ENCODE assay signal across 25 cellular contexts in the genomic region with DNA sequence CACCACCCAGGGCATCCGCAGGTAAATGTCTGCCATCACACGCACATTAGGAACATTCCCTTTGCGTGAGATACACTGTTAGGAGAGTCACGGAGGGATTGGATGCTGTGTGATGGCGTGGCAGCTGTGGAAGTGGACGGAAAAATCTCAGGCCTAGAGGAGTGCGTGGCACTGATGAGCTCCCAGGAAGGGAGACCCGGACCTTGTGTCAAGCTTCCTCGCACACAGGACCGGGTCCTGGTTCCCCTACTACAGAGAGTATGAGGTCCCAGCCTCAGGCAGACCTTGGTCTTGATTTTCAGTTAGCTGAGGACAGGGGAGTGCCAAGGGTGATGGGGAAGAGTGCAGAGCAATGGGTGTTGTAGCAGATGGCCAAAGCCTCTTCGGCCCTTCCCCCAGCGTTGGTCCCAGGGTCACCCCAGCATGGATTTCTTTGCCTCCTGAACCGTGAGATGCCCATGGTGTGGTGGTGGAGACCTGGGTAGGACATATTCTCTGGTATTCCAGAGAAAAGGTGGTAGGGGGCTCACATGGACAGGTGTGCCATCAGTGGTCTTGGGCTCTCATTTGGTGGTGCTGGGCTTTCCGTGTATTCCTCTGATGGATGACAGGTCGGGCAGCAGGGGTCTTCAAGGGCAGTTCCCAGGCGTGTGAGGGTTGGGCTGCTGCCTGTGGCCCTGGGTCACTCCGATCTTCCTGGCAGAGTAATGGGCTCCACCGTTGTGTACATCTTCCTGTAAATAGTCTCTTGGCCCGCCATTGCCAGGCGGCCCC.
A peak's percentile ranks its signal among the peaks of the same experiment; 100 is the strongest.
DNase-seq lines count a peak whose midpoint lies in the region; ATAC-seq, FAIRE-seq and TF ChIP-seq lines count a peak whose summit lies in the region.
"Had no signal": no experiment of that assay in that cellular context is flagged by ENCODE, and none has a peak within 500 bp of the region (broad histone marks: within the 10 kb centered on the region; RNA-seq: fewer than 3 reads in every experiment).

No MANE protein-coding gene starts in this region.

- FAIRE-seq in kidney (lab: Jason Lieb, UNC), result no peak
- FAIRE-seq: islet of Langerhans, small intestine had no signal

- H3K27ac Mint-ChIP-seq in CD14-positive monocyte, result no peak overlapping the region
- H3K27ac Mint-ChIP-seq in activated B cell treated with CpG ODN at 0.5 μM for 24 hours, result no peak overlapping the region
- H3K27ac Mint-ChIP-seq: neural progenitor cell; stimulated activated effector memory CD8-positive, alpha-beta T cell treated with anti-CD3 and anti-CD28 coated beads, Interleukin-12 subunit alpha, Interleukin-12 subunit beta, amount 100 ng/mL, for 72 hours; T-helper 2 cell treated with Interferon-gamma antibody and Interleukin-4, amounts not matched to agents 5 μg/mL and 100 μg/mL, for 36 hours had no signal

- intact Hi-C loops in CD14-positive monocyte (cut with micrococcal nuclease), result no loop called here
- intact Hi-C loops in activated B cell treated with CpG ODN at 0.5 μM for 24 hours (cut with micrococcal nuclease), result no loop called here
- intact Hi-C loops in kidney (cut with DNase I), result no loop called here

- ATAC-seq in activated B cell treated with CpG ODN at 0.5 μM for 24 hours (ENCODE audit: low read depth) (no peak), GM19351 (IDR thresholded peaks at IDR 0.05; ENCODE audit: unreplicated experiment) (no peak)
- ATAC-seq: esophagus mucosa; foreskin keratinocyte; PC-3; psoas muscle; stimulated activated effector memory CD8-positive, alpha-beta T cell treated with anti-CD3 and anti-CD28 coated beads, Interleukin-12 subunit alpha, Interleukin-12 subunit beta, amount 100 ng/mL, for 72 hours had no signal

- H3K27ac ChIP-seq in kidney (ENCODE audit: low read depth in 2 of 2, low read length in 2 of 2) (no peak overlapping the region), skeletal muscle tissue (ENCODE audit: low read depth, low read length) (no peak overlapping the region), tibial nerve (no peak overlapping the region)
- H3K27ac ChIP-seq: foreskin keratinocyte, neural progenitor cell, psoas muscle, VCaP had no signal

- CTCF ChIA-PET in activated B cell treated with CpG ODN at 0.5 μM for 24 hours (lab: Charles Lee), result no interaction called here

- H3K9me3 ChIP-seq in kidney (ENCODE audit: control insufficient read depth in 1 of 2, low read length in 2 of 2), result peaks cover 90 to 100% of the 10 kb centered on the region in 2 donors
- H3K9me3 ChIP-seq in skeletal muscle tissue (ENCODE audit: control insufficient read depth in 3 of 3, low read length in 3 of 3), result peaks cover 90 to 99% (median 94%) of the 10 kb centered on the region in 3 donors
- peaks cover 13 to 100% (median 87%) of the 10 kb centered on the region in 4 donors for H3K9me3 ChIP-seq in tibial nerve

- no peaks in the 10 kb centered on the region for H3K27me3 ChIP-seq in skeletal muscle tissue (ENCODE audit: control insufficient read depth in 3 of 3, insufficient read depth in 3 of 3, low read length in 3 of 3)
- H3K27me3 ChIP-seq in tibial nerve, result no peaks in the 10 kb centered on the region
- H3K27me3 ChIP-seq: foreskin keratinocyte, neural progenitor cell had no signal

- peak; percentile 30 for DNase-seq in CD14-positive monocyte (ENCODE audit: low spot score)
- DNase-seq in activated B cell treated with CpG ODN at 0.5 μM for 24 hours, result peak; percentile 1
- peak; percentile 25 for DNase-seq in kidney
- no peak for DNase-seq in GM13977 (ENCODE audit: low spot score)
- DNase-seq in effector CD4-positive, alpha-beta T cell, result no peak
- no peak for DNase-seq in tibial nerve (ENCODE audit: low spot score in 2 of 2)
- DNase-seq: ACHN; effector memory CD4-positive, alpha-beta T cell; foreskin keratinocyte; KG1; NCI-H1436; NCI-H510A; PC-3; psoas muscle; Right ventricle myocardium superior; small intestine had no signal

- H3K9ac ChIP-seq in kidney (ENCODE audit: low read length in 2 of 2) (no peak overlapping the region), skeletal muscle tissue (ENCODE audit: low read depth in 1 of 3, low read length in 3 of 3) (no peak overlapping the region)
- H3K9ac ChIP-seq: neural progenitor cell had no signal

- H3K4me3 Mint-ChIP-seq in CD14-positive monocyte (no peak overlapping the region), activated B cell treated with CpG ODN at 0.5 μM for 24 hours (no peak overlapping the region)
- H3K4me3 Mint-ChIP-seq: stimulated activated effector memory CD8-positive, alpha-beta T cell treated with anti-CD3 and anti-CD28 coated beads, Interleukin-12 subunit alpha, Interleukin-12 subunit beta, amount 100 ng/mL, for 72 hours; T-helper 2 cell treated with Interferon-gamma antibody and Interleukin-4, amounts not matched to agents 5 μg/mL and 100 μg/mL, for 36 hours had no signal

- in situ Hi-C loops in GM13977 (cut with MboI; ENCODE audit: low pct_unique_long_range_greater_than_20kb, low sequenced_read_pairs, unreplicated experiment), result no loop called here

- H3K4me1 ChIP-seq in kidney (ENCODE audit: control insufficient read depth in 1 of 2, insufficient read depth in 1 of 2, low read depth in 1 of 2, low read length in 2 of 2), result no peaks in the 10 kb centered on the region
- no peaks in the 10 kb centered on the region for H3K4me1 ChIP-seq in skeletal muscle tissue (ENCODE audit: control insufficient read depth in 3 of 3, insufficient read depth in 3 of 3, low read length in 3 of 3)
- H3K4me1 ChIP-seq in tibial nerve, result no peaks in the 10 kb centered on the region
- H3K4me1 ChIP-seq: foreskin keratinocyte, neural progenitor cell, psoas muscle had no signal

- no peak for TF ChIP-seq CTCF in CD14-positive monocyte (IDR thresholded peaks at IDR 0.05)
- TF ChIP-seq CTCF in activated B cell treated with CpG ODN at 0.5 μM for 24 hours (IDR thresholded peaks at IDR 0.05), result no peak
- no peak for TF ChIP-seq CTCF in kidney (IDR thresholded peaks at IDR 0.05; ENCODE audit: borderline replicate concordance, extremely low read depth, insufficient read depth)
- TF ChIP-seq CTCF in GM13977 (IDR thresholded peaks at IDR 0.05; ENCODE audit: extremely low read depth, insufficient read depth, missing control alignments), result no peak
- no peak for TF ChIP-seq CTCF in tibial nerve (IDR thresholded peaks at IDR 0.05)

- H3K4me1 Mint-ChIP-seq in CD14-positive monocyte, result no peaks in the 10 kb centered on the region
- H3K4me1 Mint-ChIP-seq in activated B cell treated with CpG ODN at 0.5 μM for 24 hours, result no peaks in the 10 kb centered on the region
- H3K4me1 Mint-ChIP-seq: neural progenitor cell; stimulated activated effector memory CD8-positive, alpha-beta T cell treated with anti-CD3 and anti-CD28 coated beads, Interleukin-12 subunit alpha, Interleukin-12 subunit beta, amount 100 ng/mL, for 72 hours had no signal

- H3K36me3 Mint-ChIP-seq in CD14-positive monocyte (peaks cover 2 to 44% of the 10 kb centered on the region in 2 donors), activated B cell treated with CpG ODN at 0.5 μM for 24 hours (ENCODE audit: low read depth) (peaks cover 99% of the 10 kb centered on the region)

- peaks cover 87 to 100% of the 10 kb centered on the region in 2 donors for H3K36me3 ChIP-seq in kidney (ENCODE audit: control insufficient read depth in 1 of 2, insufficient read depth in 2 of 2, low read length in 2 of 2)
- peaks cover 98 to 100% (median 99%) of the 10 kb centered on the region in 3 donors for H3K36me3 ChIP-seq in skeletal muscle tissue (ENCODE audit: control insufficient read depth in 3 of 3, insufficient read depth in 3 of 3, low read length in 3 of 3)
- H3K36me3 ChIP-seq in tibial nerve, result peaks cover 14 to 100% (median 70%) of the 10 kb centered on the region in 3 donors

- no peak overlapping the region for H3K4me3 ChIP-seq in kidney (ENCODE audit: low read length in 2 of 2)
- peak overlapping the region; percentile 15 to 61 (median 41) for H3K4me3 ChIP-seq in skeletal muscle tissue (ENCODE audit: low read length in 3 of 3)
- no peak overlapping the region for H3K4me3 ChIP-seq in tibial nerve
- H3K4me3 ChIP-seq: lung, neural progenitor cell, psoas muscle had no signal

- TF ChIP-seq EP300 in tibial nerve (IDR thresholded peaks at IDR 0.05), result no peak

- POLR2A ChIA-PET in activated B cell treated with CpG ODN at 0.5 μM for 24 hours (lab: Charles Lee), result no interaction called here

- peaks cover 84 to 100% (median 100%) of the 10 kb centered on the region in 7 donors for H3K9me3 Mint-ChIP-seq in CD14-positive monocyte
- peaks cover 84% of the 10 kb centered on the region for H3K9me3 Mint-ChIP-seq in activated B cell treated with CpG ODN at 0.5 μM for 24 hours

- 90 to 94% methylated on average over 20 of the region's 20 CpGs for WGBS in tibial nerve, 2 donors

- H3K27me3 Mint-ChIP-seq in CD14-positive monocyte (ENCODE audit: low read depth in 3 of 3) (no peaks in the 10 kb centered on the region), activated B cell treated with CpG ODN at 0.5 μM for 24 hours (no peaks in the 10 kb centered on the region)

- TF ChIP-seq POLR2A in tibial nerve (IDR thresholded peaks at IDR 0.05), result no peak

Comparison
In these comparisons a context has a peak if more than half of its experiments do, and no peak if none do; other contexts are left out.
1. DNase-seq: peak in CD14-positive monocyte (single experiment), activated B cell treated with CpG ODN at 0.5 μM for 24 hours (single experiment) and kidney (single experiment); none in GM13977 (single experiment), effector CD4-positive, alpha-beta T cell (single experiment) and tibial nerve (0 of 2).
2. H3K4me3 ChIP-seq: peak in skeletal muscle tissue (3 of 3); none in kidney (0 of 2) and tibial nerve (0 of 4).